19 cellular contexts compared by ENCODE assay signal in genomic region chr15:92631721-92632120, GRCh38. TPM values are rescaled to one million over a fixed set of nuclear protein-coding genes. Genes with fewer than 3 reads are reported as not detected.
DNase-seq lines count a peak whose midpoint lies in the region; ATAC-seq and TF ChIP-seq lines count a peak whose summit lies in the region.
"Had no signal": no experiment of that assay in that cellular context is flagged by ENCODE, and none has a peak within 500 bp of the region (broad histone marks: within the 10 kb centered on the region; RNA-seq: fewer than 3 reads in every experiment).

No MANE protein-coding gene starts in this region.

- RAD21 ChIA-PET in HCT116 (lab: Charles Lee; ENCODE audit: low non-redundant PET in 1 of 2, low total read pairs in 2 of 2, uncharacterized antibody in 2 of 2, unreplicated experiment in 2 of 2): no interaction called here

- H3K36me3 Mint-ChIP-seq in WTC11: peaks cover 26% of the 10 kb centered on the region

- intact Hi-C loops in HCT116 (cut with micrococcal nuclease): no loop called here
- intact Hi-C loops in spleen (cut with DNase I; ENCODE audit: low total_unique reads): no loop called here

- H3K27me3 ChIP-seq in HCT116 (ENCODE audit: insufficient read depth, low read length) (no peaks in the 10 kb centered on the region), spleen (replicated peaks in 1 of 7) (peaks cover 0 to 10% (median 0%) of the 10 kb centered on the region in 7 donors)
- H3K27me3 ChIP-seq: testis had no signal

- H3K4me2 ChIP-seq in HCT116 (ENCODE audit: low read length): no peak overlapping the region

- H3K9me2 ChIP-seq in HCT116 (ENCODE audit: insufficient read depth): no peaks in the 10 kb centered on the region

- ATAC-seq in HCT116 (peak; percentile 81), WTC11 (peak; percentile 46; the same call in 1 of the 2 replicates)
- ATAC-seq: activated naive CD8-positive, alpha-beta T cell treated with anti-CD3 and anti-CD28 coated beads, Interleukin-2, amount 50 U/mL, for 24 hours; mucosa of descending colon had no signal

- no peak overlapping the region for H3K4me3 ChIP-seq in HCT116 (replicated peaks in 1 of 2; ENCODE audit: low read depth in 1 of 2, low read length in 2 of 2)
- H3K4me3 ChIP-seq in spleen: no peak overlapping the region
- H3K4me3 ChIP-seq: mucosa of descending colon, psoas muscle, testis had no signal

- peaks cover 28% of the 10 kb centered on the region for H3K4me1 Mint-ChIP-seq in WTC11

- no TSS peak for BruUV-seq in HCT116 (replicated peaks; lab: Mats Ljungman, UMichigan)

- peak; percentile 38 for DNase-seq in activated CD4-positive, alpha-beta T cell treated with anti-CD3 and anti-CD28 coated beads for 48 hours
- DNase-seq in activated CD4-positive, alpha-beta T cell treated with anti-CD3 and anti-CD28 coated beads, Interleukin-2, amount 50 U/mL, for 1 hour: no peak
- DNase-seq in HCT116 (ENCODE audit: low read depth, low spot score): peak; percentile 6
- DNase-seq in WTC11 (ENCODE audit: low spot score): no peak
- DNase-seq in spleen: peak; percentile 17
- no peak for DNase-seq in midbrain (lab: John Stamatoyannopoulos, UW)
- no peak for DNase-seq in NCI-H1436 treated with DMSO at 0.1 percent for 48 hours (lab: John Stamatoyannopoulos, UW)
- DNase-seq in NCI-H2227 treated with DMSO at 0.1 percent for 48 hours (lab: John Stamatoyannopoulos, UW): no peak
- DNase-seq: activated CD4-positive, alpha-beta T cell treated with anti-CD3 and anti-CD28 coated beads, Interleukin-2, amount 50 U/mL, for 4 hours; activated naive CD8-positive, alpha-beta T cell treated with anti-CD3 and anti-CD28 coated beads, Interleukin-2, amount 50 U/mL, for 24 hours; dermis blood vessel endothelial cell; mucosa of descending colon; NCI-H1105; NCI-H2171; NCI-H774; psoas muscle; stimulated activated CD4-positive, alpha-beta T cell treated with anti-CD3 and anti-CD28 coated beads, Interleukin-12 subunit alpha, Interleukin-12 subunit beta, amount 100 ng/mL, for 4 hours; testis had no signal

- no peaks in the 10 kb centered on the region for H3K27me3 Mint-ChIP-seq in WTC11 (ENCODE audit: low read depth)

- POLR2A ChIA-PET in HCT116 (lab: Charles Lee): no interaction called here
- POLR2A ChIA-PET in WTC11 (lab: Charles Lee): no interaction called here

- TF ChIP-seq POLR2A in HCT116 (IDR thresholded peaks at IDR 0.05; ENCODE audit: borderline replicate concordance, extremely low read depth, insufficient read depth, insufficient read length) (no peak), spleen (IDR thresholded peaks at IDR 0.05) (no peak)

- H3K4me3 Mint-ChIP-seq in WTC11: no peak overlapping the region
- H3K4me3 Mint-ChIP-seq: activated naive CD8-positive, alpha-beta T cell treated with anti-CD3 and anti-CD28 coated beads, Interleukin-2, amount 50 U/mL, for 24 hours had no signal

- H3K4me1 ChIP-seq in HCT116 (ENCODE audit: control insufficient read depth in 1 of 2, insufficient read depth in 2 of 2, low read length in 2 of 2) (peaks cover 0 to under 1% of the 10 kb centered on the region in 2 experiments; a peak in 1 of 4 replicates), spleen (no peaks in the 10 kb centered on the region)
- H3K4me1 ChIP-seq: psoas muscle, testis had no signal

- no peaks in the 10 kb centered on the region for H3K79me2 ChIP-seq in HCT116 (ENCODE audit: insufficient read depth, low read length)

- H3K9me3 Mint-ChIP-seq in WTC11: peaks cover 7% of the 10 kb centered on the region
- H3K9me3 Mint-ChIP-seq: activated naive CD8-positive, alpha-beta T cell treated with anti-CD3 and anti-CD28 coated beads, Interleukin-2, amount 50 U/mL, for 24 hours had no signal

- CTCF ChIA-PET in HCT116 (lab: Charles Lee) (no interaction called here), WTC11 (lab: Charles Lee) (no interaction called here)

- TF ChIP-seq CTCF in HCT116 (IDR thresholded peaks at IDR 0.05 in 2 of 3, conservative IDR thresholded peaks at IDR 0.05 in 1 of 3; ENCODE audit: borderline replicate concordance in 1 of 3, insufficient read depth in 1 of 3, low read depth in 2 of 3, low read length in 2 of 3) (peak in 2 of 3 experiments; percentile 41 to 46; a peak in 4 of 6 replicates), WTC11 (IDR thresholded peaks at IDR 0.05) (no peak), spleen (IDR thresholded peaks at IDR 0.05 in 8 of 11, conservative IDR thresholded peaks at IDR 0.05 in 3 of 11) (no peak)

- H3K36me3 ChIP-seq in HCT116 (ENCODE audit: control insufficient read depth in 1 of 2, insufficient read depth in 2 of 2, low read length in 2 of 2) (no peaks in the 10 kb centered on the region), spleen (peaks cover 0 to 9% (median 0%) of the 10 kb centered on the region in 6 donors)

- no peak for TF ChIP-seq RAD21 in HCT116 (IDR thresholded peaks at IDR 0.05; ENCODE audit: low read depth)

- H3K27ac Mint-ChIP-seq in WTC11: no peak overlapping the region
- H3K27ac Mint-ChIP-seq: activated naive CD8-positive, alpha-beta T cell treated with anti-CD3 and anti-CD28 coated beads, Interleukin-2, amount 50 U/mL, for 24 hours had no signal

- WGBS in spleen, 5 donors: 86 to 93% (median 90%) methylated on average over 11 of the region's 11 CpGs

- no peaks in the 10 kb centered on the region for H3K9me3 ChIP-seq in HCT116 (ENCODE audit: control insufficient read depth in 1 of 2, insufficient read depth in 1 of 2, low read depth in 1 of 2, low read length in 2 of 2)
- H3K9me3 ChIP-seq in spleen: no peaks in the 10 kb centered on the region
- H3K9me3 ChIP-seq: mucosa of descending colon, psoas muscle, testis had no signal

- H3K27ac ChIP-seq in HCT116 (ENCODE audit: low read depth, low read length) (no peak overlapping the region), spleen (no peak overlapping the region)
- H3K27ac ChIP-seq: psoas muscle, RWPE1, testis had no signal

- no peak overlapping the region for H3K9ac ChIP-seq in HCT116 (ENCODE audit: low read length)

- no peak overlapping the region for H2AFZ ChIP-seq in HCT116 (ENCODE audit: low read depth, low read length, poor library complexity, severe bottlenecking)

- no peaks in the 10 kb centered on the region for H4K20me1 ChIP-seq in HCT116 (ENCODE audit: insufficient read depth)

TF ChIP-seq in HCT116, 20 proteins besides CTCF, POLR2A, EP300 and RAD21 (continues in another document):
- TF ChIP-seq ZFX (IDR thresholded peaks at IDR 0.05) (no peak), POLR2AphosphoS5 (IDR thresholded peaks at IDR 0.05; ENCODE audit: low read depth, low read length) (no peak), CEBPB (IDR thresholded peaks at IDR 0.05; ENCODE audit: low read depth) (no peak), SRF (IDR thresholded peaks at IDR 0.05; ENCODE audit: low read depth) (no peak), SIN3A (IDR thresholded peaks at IDR 0.05; ENCODE audit: low read depth) (no peak), EZH2phosphoT487 (IDR thresholded peaks at IDR 0.05; ENCODE audit: borderline replicate concordance) (no peak)

TF ChIP-seq in WTC11, 78 proteins besides CTCF, POLR2A, EP300 and RAD21:
- no peak for TF ChIP-seq MAX (CRISPR knock-in tag; IDR thresholded peaks at IDR 0.05)

RNA-seq across cellular contexts. Expression of gene FAM174B, which starts 23.9 kb away (rescaled TPM):
- total RNA-seq in HCT116 (2021; ENCODE audit: unreplicated experiment) (0.30 TPM), WTC11 (2021) (19.0 to 22.1 TPM (median 21.8 TPM) in 3 replicates), spleen (10 to 100 TPM in 4 of 7 donors, 1 to 10 TPM in 3; 7.4 to 17.9 (median 11.2) TPM)
- not detected in 2 replicates for polyA plus RNA-seq in HCT116 (2012)
- polyA plus RNA-seq in spleen: 1 to 10 TPM; 2.1 to 4.8 (median 3.9) TPM

Comparison
In these comparisons a context has a peak if more than half of its experiments do, and no peak if none do; other contexts are left out.
1. DNase-seq: peak in activated CD4-positive, alpha-beta T cell treated with anti-CD3 and anti-CD28 coated beads for 48 hours (single experiment), HCT116 (single experiment) and spleen (single experiment); none in activated CD4-positive, alpha-beta T cell treated with anti-CD3 and anti-CD28 coated beads, Interleukin-2, amount 50 U/mL, for 1 hour (single experiment), WTC11 (single experiment), midbrain (single experiment), NCI-H1436 treated with DMSO at 0.1 percent for 48 hours (single experiment) and NCI-H2227 treated with DMSO at 0.1 percent for 48 hours (single experiment).
2. CTCF ChIP-seq: peak in HCT116 (2 of 3); none in WTC11 (single experiment) and spleen (0 of 11).